Comparison of ENCODE assay signal across 1 cellular context in genomic region chr12:46456356-46457334, GRCh38.
TF ChIP-seq lines count a peak whose summit lies in the region.

No MANE protein-coding gene starts in this region.

TF ChIP-seq in HepG2, 621 proteins besides CTCF, POLR2A, EP300 and RAD21 (continued from another document and continues in another):
- TF ChIP-seq ZBTB10 (CRISPR knock-in tag; IDR thresholded peaks at IDR 0.05; ENCODE audit: borderline replicate concordance), result no peak
- peak; percentile 29; the same call in 1 of the 2 replicates for TF ChIP-seq FOXP4 (CRISPR knock-in tag; IDR thresholded peaks at IDR 0.05)
- TF ChIP-seq ZNF724P (CRISPR knock-in tag; IDR thresholded peaks at IDR 0.05; ENCODE audit: borderline replicate concordance), result no peak
- no peak for TF ChIP-seq CC2D1A (CRISPR knock-in tag; IDR thresholded peaks at IDR 0.05)
- TF ChIP-seq KAT7 (CRISPR knock-in tag; IDR thresholded peaks at IDR 0.05; ENCODE audit: borderline replicate concordance), result no peak
- no peak for TF ChIP-seq TCF7L2 (IDR thresholded peaks at IDR 0.05; ENCODE audit: low read depth, low read length)
- TF ChIP-seq ZNF12 (CRISPR knock-in tag; IDR thresholded peaks at IDR 0.05), result no peak
- TF ChIP-seq ZNF577 (CRISPR knock-in tag; IDR thresholded peaks at IDR 0.05; ENCODE audit: borderline replicate concordance, low read depth), result no peak
- peak; percentile 75; the same call in 1 of the 2 replicates for TF ChIP-seq ZNF609 (CRISPR knock-in tag; IDR thresholded peaks at IDR 0.05; ENCODE audit: borderline replicate concordance)
- TF ChIP-seq ELF4 (CRISPR knock-in tag; IDR thresholded peaks at IDR 0.05; ENCODE audit: borderline replicate concordance), result no peak
- TF ChIP-seq ZNF629 (CRISPR knock-in tag; conservative IDR thresholded peaks at IDR 0.05), result no peak
- peak; percentile 60; the same call in 1 of the 2 replicates for TF ChIP-seq GATAD2A (CRISPR knock-in tag; IDR thresholded peaks at IDR 0.05)
- no peak for TF ChIP-seq SP140L (CRISPR knock-in tag; IDR thresholded peaks at IDR 0.05; ENCODE audit: borderline replicate concordance)
- no peak for TF ChIP-seq ETV5 (CRISPR knock-in tag; IDR thresholded peaks at IDR 0.05; ENCODE audit: borderline replicate concordance)
- no peak for TF ChIP-seq DMTF1 (CRISPR knock-in tag; IDR thresholded peaks at IDR 0.05)
- no peak for TF ChIP-seq ZNF18 (CRISPR knock-in tag; IDR thresholded peaks at IDR 0.05; ENCODE audit: insufficient replicate concordance)
- TF ChIP-seq GABPB1 (CRISPR knock-in tag; IDR thresholded peaks at IDR 0.05), result no peak
- TF ChIP-seq PAXIP1 (CRISPR knock-in tag; conservative IDR thresholded peaks at IDR 0.05), result peak; percentile 34; the same call in 1 of the 2 replicates
- TF ChIP-seq KDM5A (IDR thresholded peaks at IDR 0.05; ENCODE audit: borderline replicate concordance, low read length), result no peak
- no peak for TF ChIP-seq STAT6 (CRISPR knock-in tag; IDR thresholded peaks at IDR 0.05; ENCODE audit: borderline replicate concordance)
- TF ChIP-seq SMARCC2 (IDR thresholded peaks at IDR 0.05), result no peak
- TF ChIP-seq JUNB (CRISPR knock-in tag; IDR thresholded peaks at IDR 0.05; ENCODE audit: borderline replicate concordance), result no peak
- no peak for TF ChIP-seq SYNCRIP (IDR thresholded peaks at IDR 0.05; ENCODE audit: insufficient read depth, low read depth, low read length)
- no peak for TF ChIP-seq POLR2AphosphoS2 (IDR thresholded peaks at IDR 0.05; ENCODE audit: low read depth, low read length)
- peak; percentile 29; the same call in 1 of the 2 replicates for TF ChIP-seq PPARG (CRISPR knock-in tag; conservative IDR thresholded peaks at IDR 0.05)
- no peak for TF ChIP-seq ZC3H4 (CRISPR knock-in tag; IDR thresholded peaks at IDR 0.05; ENCODE audit: borderline replicate concordance)
- TF ChIP-seq ZSCAN31 (CRISPR knock-in tag; IDR thresholded peaks at IDR 0.05; ENCODE audit: low read depth), result no peak
- TF ChIP-seq ZNF784 (CRISPR knock-in tag; IDR thresholded peaks at IDR 0.05; ENCODE audit: borderline replicate concordance), result no peak
- no peak for TF ChIP-seq ZNF260 (CRISPR knock-in tag; IDR thresholded peaks at IDR 0.05; ENCODE audit: borderline replicate concordance, low read depth)
- TF ChIP-seq YEATS4 (CRISPR knock-in tag; IDR thresholded peaks at IDR 0.05; ENCODE audit: borderline replicate concordance), result no peak
- peak; percentile 65; the same call in 1 of the 2 replicates for TF ChIP-seq RXRB (CRISPR knock-in tag; IDR thresholded peaks at IDR 0.05; ENCODE audit: borderline replicate concordance)
- TF ChIP-seq PRPF4 (IDR thresholded peaks at IDR 0.05; ENCODE audit: low read depth, low read length, poor library complexity, severe bottlenecking), result no peak
- no peak for TF ChIP-seq XBP1 (CRISPR knock-in tag; IDR thresholded peaks at IDR 0.05)
- TF ChIP-seq PATZ1 (CRISPR knock-in tag; IDR thresholded peaks at IDR 0.05), result no peak
